In the genomic region with DNA sequence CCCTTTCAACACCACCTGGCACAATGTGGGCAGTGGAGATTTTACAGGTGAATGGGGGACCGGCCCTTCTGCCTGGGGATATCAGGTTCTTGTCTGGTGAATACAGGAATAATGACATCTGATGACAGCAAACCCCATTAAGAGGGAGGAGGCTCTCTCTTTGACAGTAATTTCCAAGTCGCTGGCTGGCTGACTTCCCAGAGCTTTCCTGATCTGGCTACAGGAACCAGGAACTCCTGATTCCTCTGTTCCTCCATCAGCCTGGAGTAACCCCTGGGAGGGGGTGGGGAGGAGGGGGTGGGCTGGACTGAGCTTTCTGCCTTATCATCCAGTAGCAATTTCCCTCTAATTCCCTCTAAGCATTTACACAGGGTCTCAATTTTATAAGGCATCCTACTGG, we compare ENCODE assay signal across 14 cellular contexts. TPM values are rescaled to one million over a fixed set of nuclear protein-coding genes. Genes with fewer than 3 reads are reported as not detected.
DNase-seq lines count a peak whose midpoint lies in the region; ATAC-seq and TF ChIP-seq lines count a peak whose summit lies in the region.
"Had no signal": no experiment of that assay in that cellular context is flagged by ENCODE, and none has a peak within 500 bp of the region (broad histone marks: within the 10 kb centered on the region; RNA-seq: fewer than 3 reads in every experiment).

No MANE protein-coding gene starts in this region.

- no peak for DNase-seq in breast epithelium (ENCODE audit: low spot score in 2 of 2)
- no peak for DNase-seq in mammary epithelial cell
- peak; percentile 94 for DNase-seq in NCI-H69 (lab: John Stamatoyannopoulos, UW)
- DNase-seq in right cardiac atrium: peak; percentile 59 to 83 (median 78)
- DNase-seq in ovary: no peak
- DNase-seq in iPS-NIHi11 (ENCODE audit: low spot score): no peak
- DNase-seq: mesenchymal stem cell, NCI-H510A treated with DMSO at 0.1 percent for 48 hours, spleen had no signal

- no peak for TF ChIP-seq POLR2A in breast epithelium (IDR thresholded peaks at IDR 0.05)
- TF ChIP-seq POLR2A in ovary (IDR thresholded peaks at IDR 0.05): no peak

- H3K27me3 ChIP-seq in breast epithelium (no peaks in the 10 kb centered on the region), mammary epithelial cell (ENCODE audit: insufficient read depth, low read length) (no peaks in the 10 kb centered on the region), right cardiac atrium (ENCODE audit: control insufficient read depth, insufficient read depth) (no peaks in the 10 kb centered on the region), ovary (no peaks in the 10 kb centered on the region)
- H3K27me3 ChIP-seq: spleen had no signal

- ATAC-seq in right cardiac atrium (no peak), GM19463 (IDR thresholded peaks at IDR 0.05; ENCODE audit: unreplicated experiment) (no peak)

- TF ChIP-seq EP300 in ovary (IDR thresholded peaks at IDR 0.05): no peak

- peaks cover 6 to 11% of the 10 kb centered on the region in 2 donors for H3K4me1 ChIP-seq in breast epithelium
- H3K4me1 ChIP-seq in mammary epithelial cell (ENCODE audit: insufficient read depth, low read length): peaks cover 6% of the 10 kb centered on the region
- peaks cover 8% of the 10 kb centered on the region for H3K4me1 ChIP-seq in right cardiac atrium (ENCODE audit: control insufficient read depth, insufficient read depth, low read length)
- H3K4me1 ChIP-seq in ovary (ENCODE audit: insufficient read depth): peaks cover 12% of the 10 kb centered on the region

- no peaks in the 10 kb centered on the region for H4K20me1 ChIP-seq in mammary epithelial cell (ENCODE audit: insufficient read depth, low read length)

- H3K9ac ChIP-seq in mammary epithelial cell (ENCODE audit: insufficient read depth, low read length): no peak overlapping the region

- H3K36me3 ChIP-seq in breast epithelium (no peaks in the 10 kb centered on the region), mammary epithelial cell (ENCODE audit: insufficient read depth, low read length) (no peaks in the 10 kb centered on the region), ovary (no peaks in the 10 kb centered on the region)
- H3K36me3 ChIP-seq: spleen, thoracic aorta had no signal

- no peak overlapping the region for H3K4me2 ChIP-seq in mammary epithelial cell (ENCODE audit: insufficient read depth, low read depth, low read length)

- dilution Hi-C loops in mammary epithelial cell (cut with HindIII; ENCODE audit: low sequenced_read_pairs): no loop called here

- in situ Hi-C loops in mammary epithelial cell (cut with MboI; ENCODE audit: low sequenced_read_pairs in 2 of 2): no loop called here

- no TSS peak for BruUV-seq in mammary epithelial cell (replicated peaks; lab: Mats Ljungman, UMichigan)

- H3K27ac ChIP-seq in breast epithelium (peak overlapping the region; percentile 44 to 60), mammary epithelial cell (ENCODE audit: insufficient read depth, low read depth, low read length) (no peak overlapping the region), right cardiac atrium (ENCODE audit: low read length) (peak overlapping the region; percentile 28), temporal lobe (ENCODE audit: low read depth, low read length) (peak overlapping the region; percentile 93), ovary (no peak overlapping the region)
- H3K27ac ChIP-seq: spleen, thoracic aorta had no signal

- intact Hi-C loops in breast epithelium (cut with DNase I; ENCODE audit: low total_unique reads): no loop called here
- intact Hi-C loops in mammary epithelial cell (cut with micrococcal nuclease): no loop called here
- intact Hi-C loops in right cardiac atrium (cut with DNase I): loop anchor here in 1 of 4 donors (5.0 kb wide), 1 partner anchor 34 kb away; the partner anchor contains the start of gene RPS19BP1
- intact Hi-C loops in ovary (cut with DNase I): no loop called here

- H3K9me3 ChIP-seq in breast epithelium (no peaks in the 10 kb centered on the region), mammary epithelial cell (replicated peaks; ENCODE audit: insufficient read depth, low read length) (no peaks in the 10 kb centered on the region), right cardiac atrium (ENCODE audit: control insufficient read depth, low read length) (no peaks in the 10 kb centered on the region), ovary (no peaks in the 10 kb centered on the region)
- H3K9me3 ChIP-seq: spleen, thoracic aorta had no signal

- 73% methylated on average over 2 of the region's 2 CpGs for WGBS in mammary epithelial cell (ENCODE audit: low coverage, missing lambda C conversion rate)
- WGBS in right cardiac atrium: 23% methylated on average over 2 of the region's 2 CpGs
- 40 to 60% (median 41%) methylated on average over 2 of the region's 2 CpGs for WGBS in ovary, 3 donors

- no peak for TF ChIP-seq CTCF in breast epithelium (IDR thresholded peaks at IDR 0.05)
- TF ChIP-seq CTCF in mammary epithelial cell (conservative IDR thresholded peaks at IDR 0.05 in 1 of 2, IDR thresholded peaks at IDR 0.05 in 1 of 2; ENCODE audit: extremely low read depth in 1 of 2, insufficient read depth in 1 of 2, low read depth in 1 of 2, low read length in 2 of 2): no peak
- TF ChIP-seq CTCF in ovary (IDR thresholded peaks at IDR 0.05): no peak

- peaks cover 13% of the 10 kb centered on the region for H3K79me2 ChIP-seq in mammary epithelial cell (ENCODE audit: insufficient read depth, low read length)

- no peak overlapping the region for H3K4me3 ChIP-seq in breast epithelium
- no peak overlapping the region for H3K4me3 ChIP-seq in mammary epithelial cell (replicated peaks in 1 of 3; ENCODE audit: insufficient read depth in 1 of 3, low read depth in 2 of 3, low read length in 3 of 3)
- no peak overlapping the region for H3K4me3 ChIP-seq in right cardiac atrium (ENCODE audit: low read length)
- no peak overlapping the region for H3K4me3 ChIP-seq in ovary
- H3K4me3 ChIP-seq: spleen, thoracic aorta had no signal

- H2AFZ ChIP-seq in mammary epithelial cell (ENCODE audit: low read depth, low read length): no peak overlapping the region

- CTCF ChIA-PET in mammary epithelial cell (lab: Charles Lee; ENCODE audit: low non-redundant PET): no interaction called here

RNA-seq across cellular contexts. Expression of gene MIEF1, which starts 3.7 kb away (rescaled TPM):
- total RNA-seq in breast epithelium (10 to 100 TPM; 19.7 to 24.3 (median 22.9) TPM), mammary epithelial cell (10 to 100 TPM; 36.8 to 36.9 TPM), right cardiac atrium (10 to 100 TPM; 16.3 to 22.2 (median 18.7) TPM), temporal lobe (17.5 TPM), ovary (10 to 100 TPM; 13.1 to 23.9 (median 19.9) TPM)
- polyA plus RNA-seq in mammary epithelial cell (25.6 TPM), right cardiac atrium (9.0 TPM), ovary (10 to 100 TPM; 11.4 to 19.2 TPM)
- polyA minus RNA-seq in mammary epithelial cell: 40.2 TPM

RNA-seq across cellular contexts. Expression of gene ATF4, which starts 22.0 kb away (rescaled TPM):
- total RNA-seq in breast epithelium: 100 to 1,000 TPM; 339 to 403 (median 347) TPM
- total RNA-seq in mammary epithelial cell: 100 to 1,000 TPM; 598 to 653 TPM
- polyA plus RNA-seq in mammary epithelial cell: 904 TPM
- 327 TPM for polyA minus RNA-seq in mammary epithelial cell
- 100 to 1,000 TPM; 156 to 254 (median 177) TPM for total RNA-seq in right cardiac atrium
- polyA plus RNA-seq in right cardiac atrium: 244 TPM
- total RNA-seq in temporal lobe: 72.0 TPM
- total RNA-seq in ovary: 100 to 1,000 TPM; 212 to 611 (median 246) TPM
- polyA plus RNA-seq in ovary: 100 to 1,000 TPM; 393 to 398 TPM

RNA-seq across cellular contexts. Expression of gene RPS19BP1, which starts 34.2 kb away (rescaled TPM):
- total RNA-seq in breast epithelium (100 to 1,000 TPM; 112 to 177 (median 159) TPM), mammary epithelial cell (10 to 100 TPM; 35.7 to 81.3 TPM), right cardiac atrium (10 to 100 TPM; 55.1 to 75.5 (median 61.8) TPM), temporal lobe (31.7 TPM), ovary (100 to 1,000 TPM in 1 of 7 donors, 10 to 100 TPM in 6; 41.9 to 117 (median 44.2) TPM)
- polyA plus RNA-seq in mammary epithelial cell (89.0 TPM), right cardiac atrium (155 TPM), ovary (100 to 1,000 TPM in 1 of 2 donors, 1 to 10 TPM in 1; 9.1 to 130 TPM)
- 12.5 TPM for polyA minus RNA-seq in mammary epithelial cell

RNA-seq across cellular contexts. Expression of gene MGAT3, which starts 41.6 kb away (rescaled TPM):
- total RNA-seq in breast epithelium (1 to 10 TPM; 1.9 to 9.4 (median 3.9) TPM), mammary epithelial cell (under 1 TPM in 1 of 2 donors, not detected in 1; under 0.01 TPM), right cardiac atrium (10 to 100 TPM in 1 of 4 donors, 1 to 10 TPM in 3; 7.3 to 11.6 (median 9.6) TPM), temporal lobe (25.6 TPM), ovary (1 to 10 TPM in 5 of 7 donors, under 1 TPM in 2; 0.91 to 5.9 (median 1.1) TPM)
- polyA plus RNA-seq in mammary epithelial cell (not detected), right cardiac atrium (8.7 TPM), ovary (1 to 10 TPM; 2.1 to 2.3 TPM)
- not detected for polyA minus RNA-seq in mammary epithelial cell
- total RNA-seq: fibroblast of lung, RPMI7951 had no signal

Comparison
In these comparisons a context has a peak if more than half of its experiments do, and no peak if none do; other contexts are left out.
1. H3K27ac ChIP-seq: peak in breast epithelium (2 of 2), right cardiac atrium (single experiment) and temporal lobe (single experiment); none in mammary epithelial cell (single experiment) and ovary (0 of 2).
2. DNase-seq: peak in NCI-H69 (single experiment) and right cardiac atrium (3 of 3); none in breast epithelium (0 of 2), mammary epithelial cell (single experiment), ovary (0 of 5) and iPS-NIHi11 (single experiment).